Comparison of ENCODE assay signal across 10 cellular contexts in the genomic region with DNA sequence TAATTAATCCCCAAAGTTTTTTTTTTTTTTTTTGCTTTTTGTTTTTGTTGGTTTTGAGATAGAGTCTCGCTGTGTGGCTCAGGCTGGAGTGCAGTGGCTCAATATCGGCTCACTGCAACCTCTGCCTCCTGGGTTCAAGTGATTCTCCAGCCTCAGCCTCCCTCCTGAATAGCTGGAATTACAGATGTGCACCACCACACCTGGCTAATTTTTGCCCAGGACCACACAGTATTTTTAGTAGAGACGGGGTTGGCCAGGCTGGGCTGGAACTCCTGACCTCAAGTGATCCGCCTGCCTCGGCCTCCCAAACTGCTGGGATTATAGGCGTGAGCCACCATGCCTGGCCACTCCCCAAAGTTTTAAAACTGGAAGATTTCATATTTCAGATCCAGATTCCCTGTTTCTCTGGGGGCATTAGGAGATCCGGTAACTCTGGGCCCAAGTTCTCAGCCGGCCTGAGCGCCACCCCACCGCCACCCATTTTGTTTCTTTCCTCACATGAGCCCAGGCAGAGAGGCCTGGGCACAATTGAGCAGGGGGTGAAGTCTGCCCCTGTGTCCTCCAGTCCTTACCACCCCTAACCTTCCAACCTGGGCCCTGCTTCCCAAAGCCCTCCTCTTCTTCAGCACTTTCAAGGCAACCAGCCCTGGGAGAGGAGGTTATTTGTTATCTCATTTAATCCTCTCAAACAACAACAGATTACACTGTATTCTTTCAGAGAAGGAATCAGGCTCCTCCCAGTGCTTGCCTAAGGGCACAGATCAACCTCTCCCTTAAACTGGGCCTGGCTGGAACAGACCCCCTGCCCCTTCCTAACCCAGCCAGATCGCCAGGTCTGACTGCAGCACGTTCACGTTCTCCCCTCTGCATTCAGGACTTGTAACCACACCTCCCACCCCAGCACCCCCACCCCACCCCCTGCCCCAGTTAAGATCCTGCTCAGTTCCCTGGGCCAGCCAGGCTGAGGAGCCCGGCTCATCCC. TPM values are rescaled to one million over a fixed set of nuclear protein-coding genes. Genes with fewer than 3 reads are reported as not detected.
DNase-seq lines count a peak whose midpoint lies in the region; ATAC-seq and TF ChIP-seq lines count a peak whose summit lies in the region.
"Had no signal": no experiment of that assay in that cellular context is flagged by ENCODE, and none has a peak within 500 bp of the region (broad histone marks: within the 10 kb centered on the region; RNA-seq: fewer than 3 reads in every experiment).

No MANE protein-coding gene starts in this region.

- H3F3A ChIP-seq in neural progenitor cell (ENCODE audit: low read depth): peaks cover 58% of the 10 kb centered on the region

- H3K36me3 Mint-ChIP-seq in neural progenitor cell: no peaks in the 10 kb centered on the region

- WGBS in HUES64: 68% methylated on average over 14 of the region's 14 CpGs

- H2AFZ ChIP-seq in neural progenitor cell (replicated peaks): no peak overlapping the region

- TF ChIP-seq CTCF in A673 (conservative IDR thresholded peaks at IDR 0.05; ENCODE audit: low read depth, low read length): no peak
- TF ChIP-seq CTCF in dorsolateral prefrontal cortex (IDR thresholded peaks at IDR 0.05 in 54 of 56, conservative IDR thresholded peaks at IDR 0.05 in 2 of 56; ENCODE audit: low read depth in 1 of 56, partially characterized antibody in 56 of 56): no peak
- no peak for TF ChIP-seq CTCF in neural progenitor cell (IDR thresholded peaks at IDR 0.05)

- H3K4me3 Mint-ChIP-seq in neural progenitor cell: peak overlapping the region; percentile 86

- DNase-seq in A673 (ENCODE audit: low spot score): no peak
- DNase-seq in dorsolateral prefrontal cortex: no peak
- DNase-seq in neural progenitor cell (ENCODE audit: low spot score): peak; percentile 58
- DNase-seq in SK-N-DZ (ENCODE audit: low spot score): no peak
- DNase-seq in SW480 (ENCODE audit: low spot score): no peak
- no peak for DNase-seq in NCI-H2029 (lab: John Stamatoyannopoulos, UW)
- DNase-seq: DND-41; stimulated activated CD4-positive, alpha-beta T cell treated with anti-CD3 and anti-CD28 coated beads, Interleukin-2, amount 100 ng/mL, for 24 hours had no signal

- H3K4me1 Mint-ChIP-seq in neural progenitor cell: peaks cover 42% of the 10 kb centered on the region

- POLR2A ChIA-PET in A673 (lab: Charles Lee; ENCODE audit: low non-redundant PET): no interaction called here

- peaks cover 10% of the 10 kb centered on the region for H3K27me3 Mint-ChIP-seq in neural progenitor cell (ENCODE audit: insufficient read depth, low read depth)

- intact Hi-C loops in A673 (cut with micrococcal nuclease; ENCODE audit: unreplicated experiment): no loop called here
- intact Hi-C loops in dorsolateral prefrontal cortex (cut with DNase I): loop anchor here in 1 of 2 donors (2.0 kb wide), 1 partner anchor 34 kb away; no protein-coding TSS in a partner anchor

- H3K4me3 ChIP-seq in A673 (ENCODE audit: low read depth, low read length, poor library complexity, severe bottlenecking) (no peak overlapping the region), HUES64 (ENCODE audit: low read length) (no peak overlapping the region), dorsolateral prefrontal cortex (peak overlapping the region in 4 of 59 donors; percentile 43 to 91 (median 76)), neural progenitor cell (no peak overlapping the region)

- H3K36me3 ChIP-seq in A673 (ENCODE audit: insufficient read depth, low read length, poor library complexity, severe bottlenecking): no peaks in the 10 kb centered on the region
- peaks cover 1% of the 10 kb centered on the region for H3K36me3 ChIP-seq in HUES64 (ENCODE audit: insufficient read depth, low read length)
- H3K36me3 ChIP-seq in neural progenitor cell: no peaks in the 10 kb centered on the region

- CTCF ChIA-PET in A673 (lab: Charles Lee): interaction anchor here (0.7 kb wide), 1 partner anchor 505 kb away, joined by 5 read pairs; no protein-coding TSS in a partner anchor

- H3K4me1 ChIP-seq in A673 (ENCODE audit: insufficient read depth, low read length, poor library complexity, severe bottlenecking): peaks cover 27% of the 10 kb centered on the region
- peaks cover 38% of the 10 kb centered on the region for H3K4me1 ChIP-seq in HUES64 (ENCODE audit: insufficient read depth, low read length)
- peaks cover 35% of the 10 kb centered on the region for H3K4me1 ChIP-seq in neural progenitor cell

- H3K27ac Mint-ChIP-seq in neural progenitor cell: peak overlapping the region; percentile 46

- no peaks in the 10 kb centered on the region for H3K27me3 ChIP-seq in A673 (replicated peaks; ENCODE audit: insufficient read depth, low read depth, low read length, poor library complexity)
- no peaks in the 10 kb centered on the region for H3K27me3 ChIP-seq in HUES64 (ENCODE audit: insufficient read depth, low read length)
- H3K27me3 ChIP-seq in dorsolateral prefrontal cortex: no peaks in the 10 kb centered on the region
- no peaks in the 10 kb centered on the region for H3K27me3 ChIP-seq in neural progenitor cell

- no peak for ATAC-seq in HG03460 (IDR thresholded peaks at IDR 0.05; ENCODE audit: unreplicated experiment)

- H3K9ac ChIP-seq in HUES64 (ENCODE audit: low read depth, low read length) (no peak overlapping the region; the same call in 1 of the 2 replicates), neural progenitor cell (no peak overlapping the region)

- peak overlapping the region; percentile 75 for H3K4me2 ChIP-seq in neural progenitor cell

- H3K9me3 ChIP-seq in A673 (ENCODE audit: low read depth, low read length, poor library complexity, severe bottlenecking) (no peaks in the 10 kb centered on the region), HUES64 (ENCODE audit: insufficient read depth, low read depth, low read length) (no peaks in the 10 kb centered on the region), neural progenitor cell (ENCODE audit: low read depth) (no peaks in the 10 kb centered on the region)

- H3K27ac ChIP-seq in A673 (ENCODE audit: low read depth, low read length, poor library complexity, severe bottlenecking) (peak overlapping the region; percentile 88), HUES64 (ENCODE audit: low read depth, low read length) (peak overlapping the region; percentile 77; the same call in 1 of the 2 replicates), dorsolateral prefrontal cortex (peak overlapping the region in 54 of 59 donors; percentile 89 to 98 (median 97)), neural progenitor cell (no peak overlapping the region)

- peaks cover 30% of the 10 kb centered on the region for H3K79me2 ChIP-seq in neural progenitor cell (ENCODE audit: low read depth)

- peaks cover 25% of the 10 kb centered on the region for H4K20me1 ChIP-seq in neural progenitor cell (ENCODE audit: low read depth)

- TSS peak; percentile 95 for BruUV-seq in A673 (replicated peaks; lab: Mats Ljungman, UMichigan)

- no peaks in the 10 kb centered on the region for H3K9me3 Mint-ChIP-seq in neural progenitor cell

RNA-seq across cellular contexts. Expression of a gene that starts 1.9 kb away (rescaled TPM):
- total RNA-seq in A673 (2021) (196 and 200 TPM in 2 replicates), dorsolateral prefrontal cortex (100 to 1,000 TPM; 150 to 281 (median 197) TPM), neural progenitor cell (ENCODE audit: low replicate concordance) (106 and 205 TPM in 2 replicates)
- polyA plus RNA-seq in HUES64 (2013, experiment 1 of 2): 92.5 TPM
- 101 TPM for polyA plus RNA-seq in HUES64 (2013, experiment 2 of 2)
- polyA plus RNA-seq in SK-N-DZ (2014; cell fraction: cytosol; rRNA removed): 194 and 221 TPM in 2 replicates
- 262 and 293 TPM in 2 replicates for polyA plus RNA-seq in SK-N-DZ (2014; cell fraction: nucleus; rRNA removed)

RNA-seq across cellular contexts. Expression of a gene that starts 46.3 kb away (rescaled TPM):
- total RNA-seq in A673 (2021): 45.6 and 50.9 TPM in 2 replicates
- 36.2 TPM for polyA plus RNA-seq in HUES64 (2013, experiment 1 of 2)
- 41.7 TPM for polyA plus RNA-seq in HUES64 (2013, experiment 2 of 2)
- 100 to 1,000 TPM in 119 of 120 experiments, 10 to 100 TPM in 1; 99.7 to 274 (median 141) TPM for total RNA-seq in dorsolateral prefrontal cortex
- total RNA-seq in neural progenitor cell (ENCODE audit: low replicate concordance): 26.5 and 43.3 TPM in 2 replicates
- polyA plus RNA-seq in SK-N-DZ (2014; cell fraction: cytosol; rRNA removed): 19.0 and 26.8 TPM in 2 replicates
- polyA plus RNA-seq in SK-N-DZ (2014; cell fraction: nucleus; rRNA removed): 14.0 and 27.5 TPM in 2 replicates
